ENCODE assay signal across 8 cellular contexts in genomic region chr3:195542261-195542660, GRCh38. TPM values are rescaled to one million over a fixed set of nuclear protein-coding genes. Genes with fewer than 3 reads are reported as not detected.
DNase-seq lines count a peak whose midpoint lies in the region; ATAC-seq, FAIRE-seq and TF ChIP-seq lines count a peak whose summit lies in the region.

No MANE protein-coding gene starts in this region.

- no peaks in the 10 kb centered on the region for H3K9me3 Mint-ChIP-seq in H9

- H3K4me3 ChIP-seq in BLaER1 treated with 17β-estradiol and CSF1 and Interleukin-3, amounts not matched to agents 10 nM and 100 nM = peak overlapping the region; percentile 80 to 93 (median 89)
- peak overlapping the region; percentile 69 for H3K4me3 ChIP-seq in WERI-Rb-1 (ENCODE audit: low read depth, low read length)
- H3K4me3 ChIP-seq in hepatocyte = peak overlapping the region; percentile 84
- peak overlapping the region; percentile 83 to 89 for H3K4me3 ChIP-seq in small intestine (ENCODE audit: low read depth in 1 of 2, low read length in 2 of 2)

- H3K18ac ChIP-seq in H9 (ENCODE audit: insufficient read length, low read depth, low read length) = no peak overlapping the region

- peaks cover 56 to 83% (median 70%) of the 10 kb centered on the region in 10 experiments for H3K4me1 ChIP-seq in BLaER1 treated with 17β-estradiol and CSF1 and Interleukin-3, amounts not matched to agents 10 nM and 100 nM
- H3K4me1 ChIP-seq in H9 (ENCODE audit: insufficient read depth, low read length) (0 out of 2 replicates have a peak, but pooled peaks cover 3% of the 10 kb centered on the region), hepatocyte (ENCODE audit: insufficient read depth) (peaks cover 22% of the 10 kb centered on the region), small intestine (ENCODE audit: control insufficient read depth in 2 of 2, insufficient read depth in 1 of 2, low read depth in 1 of 2, low read length in 1 of 2) (peaks cover 12 to 14% of the 10 kb centered on the region in 2 donors)

- DNase-seq in H9 (no peak), WERI-Rb-1 (no peak), hepatocyte (ENCODE audit: low spot score) (no peak), small intestine (peak; percentile 33), sciatic nerve (ENCODE audit: low spot score) (no peak), SW480 (ENCODE audit: low spot score) (no peak), 8988T (no peak)

- no peak overlapping the region for H2BK5ac ChIP-seq in H9 (ENCODE audit: insufficient read length, low read length)

- no peaks in the 10 kb centered on the region for H3K79me1 ChIP-seq in H9 (ENCODE audit: insufficient read depth, low read depth, low read length, poor library complexity, severe bottlenecking)

- no peaks in the 10 kb centered on the region for H3K9me3 ChIP-seq in BLaER1 treated with 17β-estradiol and CSF1 and Interleukin-3, amounts not matched to agents 10 nM and 100 nM (replicated peaks in 1 of 11)
- H3K9me3 ChIP-seq in H9 (ENCODE audit: control insufficient read depth, low read depth, low read length) = no peaks in the 10 kb centered on the region
- no peaks in the 10 kb centered on the region for H3K9me3 ChIP-seq in WERI-Rb-1 (ENCODE audit: severe bottlenecking)
- no peaks in the 10 kb centered on the region for H3K9me3 ChIP-seq in hepatocyte (ENCODE audit: low read depth)
- H3K9me3 ChIP-seq in small intestine (ENCODE audit: control insufficient read depth, low read depth) = no peaks in the 10 kb centered on the region

- TF ChIP-seq CTCF in H9 (conservative IDR thresholded peaks at IDR 0.05) (no peak), WERI-Rb-1 (IDR thresholded peaks at IDR 0.05; ENCODE audit: low read depth, low read length) (no peak), hepatocyte (IDR thresholded peaks at IDR 0.05; ENCODE audit: poor library complexity) (no peak)

- peaks cover 40 to 59% (median 51%) of the 10 kb centered on the region in 11 experiments for H4K20me1 ChIP-seq in BLaER1 treated with 17β-estradiol and CSF1 and Interleukin-3, amounts not matched to agents 10 nM and 100 nM
- no peaks in the 10 kb centered on the region for H4K20me1 ChIP-seq in H9 (ENCODE audit: control insufficient read depth, insufficient read depth, insufficient read length)
- H4K20me1 ChIP-seq in hepatocyte (ENCODE audit: insufficient read depth, poor library complexity, severe bottlenecking) = peaks cover 44% of the 10 kb centered on the region

- no peak overlapping the region for H4K5ac ChIP-seq in H9 (ENCODE audit: insufficient read length, low read depth, low read length)

- no peak overlapping the region for H3K56ac ChIP-seq in H9 (ENCODE audit: insufficient read length, low read depth, low read length)

- peaks cover 29 to 37% of the 10 kb centered on the region in 2 experiments for H3K4me1 Mint-ChIP-seq in H9

- peak overlapping the region; percentile 90 to 100 (median 95) for H3K9ac ChIP-seq in BLaER1 treated with 17β-estradiol and CSF1 and Interleukin-3, amounts not matched to agents 10 nM and 100 nM
- H3K9ac ChIP-seq in H9 (ENCODE audit: extremely low read depth, insufficient read length, low read length) = peak overlapping the region; percentile 68

- H3K9me2 ChIP-seq in hepatocyte (replicated peaks; ENCODE audit: insufficient read depth) = no peaks in the 10 kb centered on the region

- no peak overlapping the region for H3K14ac ChIP-seq in H9 (ENCODE audit: insufficient read depth, low read length)

- peaks cover 34% of the 10 kb centered on the region for H3K27me3 Mint-ChIP-seq in H9 (ENCODE audit: low read depth)

- H3K27ac Mint-ChIP-seq in H9 = no peak overlapping the region

- intact Hi-C loops in sciatic nerve (cut with DNase I) = no loop called here

- no CpG with 5 or more reads among the region's 6 CpGs for WGBS in H9 (ENCODE audit: extremely low coverage, insufficient read length, low lambda C conversion rate)
- 7% methylated on average over 6 of the region's 6 CpGs for WGBS in hepatocyte (ENCODE audit: low lambda C conversion rate, missing lambda C conversion rate)
- WGBS in small intestine, 3 donors = 1% methylated on average over 6 of the region's 6 CpGs

- FAIRE-seq in small intestine (lab: Jason Lieb, UNC) = no peak

- peaks cover 8% of the 10 kb centered on the region; the same call in 1 of the 2 replicates for H3K79me2 ChIP-seq in H9 (ENCODE audit: insufficient read depth, low read length)
- H3K79me2 ChIP-seq in hepatocyte = peaks cover 55% of the 10 kb centered on the region

- H3K27me3 ChIP-seq in BLaER1 treated with 17β-estradiol and CSF1 and Interleukin-3, amounts not matched to agents 10 nM and 100 nM = peaks cover 0 to 12% (median 9%) of the 10 kb centered on the region in 11 experiments; a peak in 15 of 22 replicates
- no peaks in the 10 kb centered on the region; the same call in 1 of the 2 replicates for H3K27me3 ChIP-seq in H9 (ENCODE audit: insufficient read depth, low read length)
- H3K27me3 ChIP-seq in WERI-Rb-1 (ENCODE audit: insufficient read depth, low read depth, severe bottlenecking) = no peaks in the 10 kb centered on the region
- H3K27me3 ChIP-seq in hepatocyte = no peaks in the 10 kb centered on the region
- H3K27me3 ChIP-seq in small intestine (ENCODE audit: control insufficient read depth in 2 of 2, insufficient read depth in 2 of 2, low read length in 2 of 2) = no peaks in the 10 kb centered on the region

- H2BK120ac ChIP-seq in H9 (ENCODE audit: low read depth, low read length, poor library complexity, severe bottlenecking) = no peak overlapping the region

- peaks cover 0 to 9% (median 6%) of the 10 kb centered on the region in 11 experiments; a peak in 7 of 22 replicates for H3K36me3 ChIP-seq in BLaER1 treated with 17β-estradiol and CSF1 and Interleukin-3, amounts not matched to agents 10 nM and 100 nM
- H3K36me3 ChIP-seq in WERI-Rb-1 (no peaks in the 10 kb centered on the region), hepatocyte (replicated peaks; ENCODE audit: insufficient read depth, low read depth) (no peaks in the 10 kb centered on the region), small intestine (ENCODE audit: control insufficient read depth in 2 of 2, insufficient read depth in 2 of 2, low read length in 2 of 2) (no peaks in the 10 kb centered on the region)

- no peak overlapping the region for H3K23ac ChIP-seq in H9 (ENCODE audit: insufficient read length, low read depth, low read length)

- H3K23me2 ChIP-seq in H9 (ENCODE audit: insufficient read length, low read depth, low read length, poor library complexity, severe bottlenecking) = peaks cover 9% of the 10 kb centered on the region

- no peak overlapping the region for H3K4ac ChIP-seq in H9 (ENCODE audit: low read depth, low read length)

- no peaks in the 10 kb centered on the region for H3K36me3 Mint-ChIP-seq in H9 (ENCODE audit: insufficient read depth in 1 of 3, low read depth in 3 of 3)

- H2BK12ac ChIP-seq in H9 (ENCODE audit: insufficient read length, low read depth, low read length) = no peak overlapping the region

- H2BK20ac ChIP-seq in H9 (ENCODE audit: low read depth, low read length, poor library complexity, severe bottlenecking) = no peak overlapping the region

- no peak overlapping the region for H2AK5ac ChIP-seq in H9 (ENCODE audit: insufficient read length, low read length)

- H4K8ac ChIP-seq in H9 (replicated peaks; ENCODE audit: insufficient read length, low read depth, low read length) = no peak overlapping the region

- peak overlapping the region; percentile 78 to 97 (median 91) for H3K4me2 ChIP-seq in BLaER1 treated with 17β-estradiol and CSF1 and Interleukin-3, amounts not matched to agents 10 nM and 100 nM
- H3K4me2 ChIP-seq in H9 (ENCODE audit: insufficient read depth, insufficient read length, low read length) (peak overlapping the region; percentile 64), hepatocyte (peak overlapping the region; percentile 77)

- peak overlapping the region; percentile 92 to 99 (median 94) for H3K27ac ChIP-seq in BLaER1 treated with 17β-estradiol and CSF1 and Interleukin-3, amounts not matched to agents 10 nM and 100 nM
- H3K27ac ChIP-seq in H9 (ENCODE audit: insufficient read length, low read depth, low read length) (no peak overlapping the region), WERI-Rb-1 (no peak overlapping the region), hepatocyte (peak overlapping the region; percentile 95), small intestine (ENCODE audit: low read depth in 1 of 2, low read length in 1 of 2) (peak overlapping the region; percentile 85 to 94)

- H2AFZ ChIP-seq in H9 (ENCODE audit: low read length) = no peak overlapping the region
- H2AFZ ChIP-seq in hepatocyte = peak overlapping the region; percentile 78

- H2BK15ac ChIP-seq in H9 (ENCODE audit: low read depth, low read length) = no peak overlapping the region

- H3K4me3 Mint-ChIP-seq in H9 = peak overlapping the region; percentile 80 to 86

- no peak for ATAC-seq in sciatic nerve

- H4K91ac ChIP-seq in H9 (ENCODE audit: insufficient read length, low read depth, low read length) = no peak overlapping the region

- H3T11ph ChIP-seq in H9 (ENCODE audit: low read length) = no peak overlapping the region

RNA-seq across cellular contexts. Expression of gene PPP1R2, which starts 0.9 kb away (rescaled TPM):
- total RNA-seq in H9 (2021) (38.3 and 38.8 TPM in 2 replicates), hepatocyte (53.4 and 77.6 TPM in 2 replicates), sciatic nerve (38.2 TPM)
- polyA plus RNA-seq in hepatocyte (38.1 and 49.1 TPM in 2 replicates), small intestine (10 to 100 TPM; 32.7 to 34.3 (median 32.7) TPM)

RNA-seq across cellular contexts. Expression of gene APOD, which starts 41.5 kb away (rescaled TPM):
- total RNA-seq in H9 (2021) (not detected in 2 replicates), hepatocyte (9.6 and 11.2 TPM in 2 replicates), sciatic nerve (6,445 TPM)
- polyA plus RNA-seq in hepatocyte (27.9 and 32.9 TPM in 2 replicates), small intestine (10 to 100 TPM in 2 of 3 donors, 1 to 10 TPM in 1; 2.9 to 64.2 (median 15.7) TPM)

Comparison
In these comparisons a context has a peak if more than half of its experiments do, and no peak if none do; other contexts are left out.
1. H3K27ac ChIP-seq: peak in BLaER1 treated with 17β-estradiol and CSF1 and Interleukin-3, amounts not matched to agents 10 nM and 100 nM (11 of 11), hepatocyte (single experiment) and small intestine (2 of 2); none in H9 (single experiment) and WERI-Rb-1 (single experiment).
2. RNA of gene APOD, which starts 41.5 kb away (total RNA-seq): 6,445 TPM in sciatic nerve (single experiment); 9.6 to 11.2 TPM in hepatocyte and not detected in H9; every median in the first group is over 100 times any median in the second.
3. Peak in every context shown above with its lines, with median percentiles within 50 percentile points of each other: H3K4me2 ChIP-seq and H3K4me3 ChIP-seq.